ENCODE assay signal across 16 cellular contexts in genomic region chr19:42271861-42272534, GRCh38. TPM values are rescaled to one million over a fixed set of nuclear protein-coding genes. Genes with fewer than 3 reads are reported as not detected.
DNase-seq lines count a peak whose midpoint lies in the region; ATAC-seq and TF ChIP-seq lines count a peak whose summit lies in the region.
"Had no signal": no experiment of that assay in that cellular context is flagged by ENCODE, and none has a peak within 500 bp of the region (broad histone marks: within the 10 kb centered on the region; RNA-seq: fewer than 3 reads in every experiment).

No MANE protein-coding gene starts in this region.

- H3K27ac Mint-ChIP-seq in activated CD4-positive, alpha-beta T cell treated with anti-CD3 and anti-CD28 coated beads for 36 hours = peak overlapping the region; percentile 97

- CTCF ChIA-PET in activated CD4-positive, alpha-beta T cell treated with anti-CD3 and anti-CD28 coated beads for 36 hours (lab: Charles Lee) = interaction anchor here (0.5 to 3.1 kb wide), 3 partner anchors 7 to 30 kb away, joined by 4 to 34 read pairs (median 5); no protein-coding TSS in a partner anchor

- peaks cover 46% of the 10 kb centered on the region for H3K4me1 Mint-ChIP-seq in activated CD4-positive, alpha-beta T cell treated with anti-CD3 and anti-CD28 coated beads for 36 hours

- 93 to 95% methylated on average over 35 of the region's 35 CpGs for WGBS in sigmoid colon, 2 donors

- no peak overlapping the region for H3K4me3 Mint-ChIP-seq in activated CD4-positive, alpha-beta T cell treated with anti-CD3 and anti-CD28 coated beads for 36 hours

- TF ChIP-seq POLR2A in sigmoid colon (IDR thresholded peaks at IDR 0.05) = no peak

- H3K4me3 ChIP-seq in GM06990 (replicated peaks; ENCODE audit: low read depth, low read length) = no peak overlapping the region
- H3K4me3 ChIP-seq in sigmoid colon = no peak overlapping the region
- H3K4me3 ChIP-seq in H7 (ENCODE audit: insufficient read depth, low read depth, low read length) = no peak overlapping the region
- H3K4me3 ChIP-seq: body of pancreas had no signal

- TF ChIP-seq EP300 in sigmoid colon (IDR thresholded peaks at IDR 0.05) = no peak

- peaks cover 24% of the 10 kb centered on the region for H3K36me3 ChIP-seq in GM06990 (ENCODE audit: control insufficient read depth, insufficient read depth, low read length)
- peaks cover 16 to 34% (median 21%) of the 10 kb centered on the region in 4 donors for H3K36me3 ChIP-seq in sigmoid colon
- no peaks in the 10 kb centered on the region; the same call in none of the 2 replicates for H3K36me3 ChIP-seq in H7 (replicated peaks; ENCODE audit: control insufficient read depth, insufficient read depth, low read length)

- peaks cover 0 to 58% (median 48%) of the 10 kb centered on the region in 4 donors for H3K4me1 ChIP-seq in sigmoid colon

- H3K27ac ChIP-seq in epithelial cell of prostate = peak overlapping the region; percentile 99
- H3K27ac ChIP-seq in sigmoid colon = peak overlapping the region; percentile 89 to 96 (median 90)

- no peaks in the 10 kb centered on the region for H3K27me3 ChIP-seq in GM06990 (replicated peaks; ENCODE audit: control insufficient read depth, insufficient read depth, low read length)
- H3K27me3 ChIP-seq in sigmoid colon = no peaks in the 10 kb centered on the region
- no peaks in the 10 kb centered on the region for H3K27me3 ChIP-seq in H7 (ENCODE audit: control insufficient read depth, insufficient read depth, low read length)
- H3K27me3 ChIP-seq: body of pancreas had no signal

- ATAC-seq in activated CD4-positive, alpha-beta T cell treated with anti-CD3 and anti-CD28 coated beads for 36 hours = no peak
- no peak for ATAC-seq in HG02884 (IDR thresholded peaks at IDR 0.05; ENCODE audit: unreplicated experiment)
- ATAC-seq: body of pancreas had no signal

- POLR2A ChIA-PET in activated CD4-positive, alpha-beta T cell treated with anti-CD3 and anti-CD28 coated beads for 36 hours (lab: Charles Lee) = no interaction called here

- no peaks in the 10 kb centered on the region for H3K9me3 ChIP-seq in sigmoid colon
- H3K9me3 ChIP-seq: body of pancreas, Caco-2 had no signal

- peaks cover 26% of the 10 kb centered on the region for H3K36me3 Mint-ChIP-seq in activated CD4-positive, alpha-beta T cell treated with anti-CD3 and anti-CD28 coated beads for 36 hours (ENCODE audit: low read depth)

- no peak for TF ChIP-seq CTCF in GM06990 (IDR thresholded peaks at IDR 0.05; ENCODE audit: insufficient read depth, low read length, poor library complexity, severe bottlenecking)
- no peak for TF ChIP-seq CTCF in sigmoid colon (IDR thresholded peaks at IDR 0.05)

- H3K27me3 Mint-ChIP-seq in activated CD4-positive, alpha-beta T cell treated with anti-CD3 and anti-CD28 coated beads for 36 hours = no peaks in the 10 kb centered on the region
- H3K27me3 Mint-ChIP-seq: progenitor cell of endocrine pancreas had no signal

- intact Hi-C loops in activated CD4-positive, alpha-beta T cell treated with anti-CD3 and anti-CD28 coated beads for 36 hours (cut with DNase I, micrococcal nuclease) = no loop called here
- intact Hi-C loops in sigmoid colon (cut with DNase I) = no loop called here

- no peaks in the 10 kb centered on the region for H3K9me3 Mint-ChIP-seq in activated CD4-positive, alpha-beta T cell treated with anti-CD3 and anti-CD28 coated beads for 36 hours (ENCODE audit: low read depth)

- DNase-seq in activated CD4-positive, alpha-beta T cell treated with anti-CD3 and anti-CD28 coated beads for 36 hours = no peak
- no peak for DNase-seq in activated CD4-positive, alpha-beta T cell treated with anti-CD3 and anti-CD28 coated beads for 1 hour
- DNase-seq in GM06990 (ENCODE audit: extremely low read depth, insufficient read length) = peak; percentile 12
- no peak for DNase-seq in epithelial cell of prostate (ENCODE audit: low read depth, low spot score)
- peak; percentile 68 for DNase-seq in sigmoid colon
- DNase-seq in H7 = no peak
- DNase-seq in amniotic stem cell (lab: John Stamatoyannopoulos, UW) = no peak
- DNase-seq: 8988T; body of pancreas; Caco-2; effector CD4-positive, alpha-beta T cell; foreskin fibroblast; NCI-H1105 treated with DMSO at 0.1 percent for 48 hours had no signal

RNA-seq across cellular contexts. Expression of gene CIC, which starts 2.9 kb away (rescaled TPM):
- total RNA-seq in activated CD4-positive, alpha-beta T cell treated with anti-CD3 and anti-CD28 coated beads for 36 hours = 10 to 100 TPM; 62.8 to 66.3 TPM
- total RNA-seq in sigmoid colon = 10 to 100 TPM; 16.0 to 31.3 (median 24.9) TPM
- 10 to 100 TPM in 2 of 3 donors, 1 to 10 TPM in 1; 8.4 to 42.1 (median 17.3) TPM for polyA plus RNA-seq in sigmoid colon
- total RNA-seq in H7 (2014; rRNA removed; shearing (Covaris generic)) = 16.1 and 20.1 TPM in 2 replicates

RNA-seq across cellular contexts. Expression of gene ERF, which starts 17.1 kb away (rescaled TPM):
- total RNA-seq in activated CD4-positive, alpha-beta T cell treated with anti-CD3 and anti-CD28 coated beads for 36 hours = 10 to 100 TPM; 65.5 to 66.4 TPM
- 10 to 100 TPM; 18.9 to 39.3 (median 25.6) TPM for total RNA-seq in sigmoid colon
- 10 to 100 TPM; 18.6 to 42.8 (median 23.6) TPM for polyA plus RNA-seq in sigmoid colon
- total RNA-seq in H7 (2014; rRNA removed; shearing (Covaris generic)) = 73.0 and 106 TPM in 2 replicates

RNA-seq across cellular contexts. Expression of gene GSK3A, which starts 29.6 kb away (rescaled TPM):
- 10 to 100 TPM; 32.6 to 43.5 TPM for total RNA-seq in activated CD4-positive, alpha-beta T cell treated with anti-CD3 and anti-CD28 coated beads for 36 hours
- total RNA-seq in sigmoid colon = 10 to 100 TPM; 17.4 to 28.5 (median 20.5) TPM
- 10 to 100 TPM; 31.8 to 49.5 (median 49.0) TPM for polyA plus RNA-seq in sigmoid colon
- 29.1 and 40.4 TPM in 2 replicates for total RNA-seq in H7 (2014; rRNA removed; shearing (Covaris generic))

RNA-seq across cellular contexts. Expression of gene PRR19, which starts 29.9 kb away (rescaled TPM):
- total RNA-seq in activated CD4-positive, alpha-beta T cell treated with anti-CD3 and anti-CD28 coated beads for 36 hours = 1 to 10 TPM in 1 of 2 experiments, under 1 TPM in 1; 0.63 to 1.0 TPM
- not detected for total RNA-seq in sigmoid colon
- under 1 TPM in 2 of 3 donors, not detected in 1; 0.69 to 0.79 TPM for polyA plus RNA-seq in sigmoid colon
- 3.3 and 5.2 TPM in 2 replicates for total RNA-seq in H7 (2014; rRNA removed; shearing (Covaris generic))
- total RNA-seq: mononuclear cell had no signal

RNA-seq across cellular contexts. Expression of gene PAFAH1B3, which starts 30.4 kb away (rescaled TPM):
- 10 to 100 TPM; 43.4 to 53.9 TPM for total RNA-seq in activated CD4-positive, alpha-beta T cell treated with anti-CD3 and anti-CD28 coated beads for 36 hours
- 1 to 10 TPM; 5.6 to 8.6 (median 6.0) TPM for total RNA-seq in sigmoid colon
- 10 to 100 TPM; 27.0 to 44.3 (median 27.7) TPM for polyA plus RNA-seq in sigmoid colon
- 96.5 and 152 TPM in 2 replicates for total RNA-seq in H7 (2014; rRNA removed; shearing (Covaris generic))

Comparison
In these comparisons a context has a peak if more than half of its experiments do, and no peak if none do; other contexts are left out.
1. DNase-seq: peak in GM06990 (single experiment) and sigmoid colon (single experiment); none in activated CD4-positive, alpha-beta T cell treated with anti-CD3 and anti-CD28 coated beads for 36 hours (single experiment), activated CD4-positive, alpha-beta T cell treated with anti-CD3 and anti-CD28 coated beads for 1 hour (single experiment), epithelial cell of prostate (single experiment), H7 (single experiment) and amniotic stem cell (single experiment).